1 cellular context compared by ENCODE assay signal in the genomic region with DNA sequence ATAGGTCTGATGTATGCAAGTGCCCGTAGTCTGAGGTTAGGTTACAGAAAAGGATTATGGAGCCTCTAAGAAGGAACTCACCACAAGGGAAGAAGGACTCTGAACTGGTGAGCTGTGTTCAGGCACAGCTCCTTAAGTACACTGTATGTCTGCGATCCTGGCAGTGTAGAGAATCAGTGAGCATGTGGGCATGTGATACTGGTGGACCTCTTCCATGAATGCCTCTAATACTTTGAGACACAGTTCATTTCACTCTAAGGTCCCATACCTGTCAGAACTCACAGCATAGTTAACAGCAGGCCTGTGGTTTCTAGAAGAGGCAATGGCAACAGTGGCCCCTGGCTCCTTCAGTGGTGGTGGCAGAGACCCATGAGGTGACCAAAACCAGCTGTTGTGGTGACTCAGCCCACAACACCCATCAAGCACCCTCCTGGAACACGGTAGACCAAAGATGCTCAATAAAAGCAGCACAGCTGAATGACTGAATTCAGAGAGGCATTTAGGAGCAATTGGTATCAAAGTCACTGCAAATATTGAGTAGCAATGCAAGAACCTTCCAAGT.
A peak's percentile ranks its signal among the peaks of the same experiment; 100 is the strongest.
TF ChIP-seq lines count a peak whose summit lies in the region.

No MANE protein-coding gene starts in this region.

TF ChIP-seq in GM12878, 131 proteins besides CTCF, POLR2A, EP300 and RAD21 (continued from another document):
- TF ChIP-seq, protein P1, sequence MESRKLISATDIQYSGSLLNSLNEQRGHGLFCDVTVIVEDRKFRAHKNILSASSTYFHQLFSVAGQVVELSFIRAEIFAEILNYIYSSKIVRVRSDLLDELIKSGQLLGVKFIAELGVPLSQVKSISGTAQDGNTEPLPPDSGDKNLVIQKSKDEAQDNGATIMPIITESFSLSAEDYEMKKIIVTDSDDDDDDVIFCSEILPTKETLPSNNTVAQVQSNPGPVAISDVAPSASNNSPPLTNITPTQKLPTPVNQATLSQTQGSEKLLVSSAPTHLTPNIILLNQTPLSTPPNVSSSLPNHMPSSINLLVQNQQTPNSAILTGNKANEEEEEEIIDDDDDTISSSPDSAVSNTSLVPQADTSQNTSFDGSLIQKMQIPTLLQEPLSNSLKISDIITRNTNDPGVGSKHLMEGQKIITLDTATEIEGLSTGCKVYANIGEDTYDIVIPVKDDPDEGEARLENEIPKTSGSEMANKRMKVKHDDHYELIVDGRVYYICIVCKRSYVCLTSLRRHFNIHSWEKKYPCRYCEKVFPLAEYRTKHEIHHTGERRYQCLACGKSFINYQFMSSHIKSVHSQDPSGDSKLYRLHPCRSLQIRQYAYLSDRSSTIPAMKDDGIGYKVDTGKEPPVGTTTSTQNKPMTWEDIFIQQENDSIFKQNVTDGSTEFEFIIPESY (IDR thresholded peaks at IDR 0.05) = no peak
- TF ChIP-seq, protein P2, sequence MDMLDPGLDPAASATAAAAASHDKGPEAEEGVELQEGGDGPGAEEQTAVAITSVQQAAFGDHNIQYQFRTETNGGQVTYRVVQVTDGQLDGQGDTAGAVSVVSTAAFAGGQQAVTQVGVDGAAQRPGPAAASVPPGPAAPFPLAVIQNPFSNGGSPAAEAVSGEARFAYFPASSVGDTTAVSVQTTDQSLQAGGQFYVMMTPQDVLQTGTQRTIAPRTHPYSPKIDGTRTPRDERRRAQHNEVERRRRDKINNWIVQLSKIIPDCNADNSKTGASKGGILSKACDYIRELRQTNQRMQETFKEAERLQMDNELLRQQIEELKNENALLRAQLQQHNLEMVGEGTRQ (IDR thresholded peaks at IDR 0.05; ENCODE audit: borderline replicate concordance, low read depth, low read length) = no peak
- TF ChIP-seq CHD4 (IDR thresholded peaks at IDR 0.05) (no peak), MTA2 (IDR thresholded peaks at IDR 0.05; ENCODE audit: low read depth) (no peak), CHD2 (IDR thresholded peaks at IDR 0.05; ENCODE audit: borderline replicate concordance, low read depth, low read length) (no peak), GABPA (IDR thresholded peaks at IDR 0.05; ENCODE audit: low read depth) (no peak), TAF1 (IDR thresholded peaks at IDR 0.05; ENCODE audit: borderline replicate concordance, low read depth, low read length) (no peak), FOXM1 (IDR thresholded peaks at IDR 0.05; ENCODE audit: low read depth, low read length) (no peak), FOS (IDR thresholded peaks at IDR 0.05; ENCODE audit: borderline replicate concordance, extremely low read depth, insufficient read length) (no peak), NR2C2 (IDR thresholded peaks at IDR 0.05; ENCODE audit: borderline replicate concordance, control insufficient read depth, insufficient read length, low read depth) (no peak), EZH2 (IDR thresholded peaks at IDR 0.05; ENCODE audit: borderline replicate concordance, control insufficient read depth, low read depth, low read length) (no peak), CBX5 (IDR thresholded peaks at IDR 0.05; ENCODE audit: low read depth) (no peak), SRF (IDR thresholded peaks at IDR 0.05; ENCODE audit: low read depth in 2 of 2, low read length in 2 of 2) (no peak), RFX5 (IDR thresholded peaks at IDR 0.05; ENCODE audit: low read depth, low read length) (no peak), NR2C1 (IDR thresholded peaks at IDR 0.05) (no peak), BACH1 (IDR thresholded peaks at IDR 0.05; ENCODE audit: borderline replicate concordance) (peak; percentile 59; the same call in 1 of the 2 replicates)
- TF ChIP-seq, protein P3, sequence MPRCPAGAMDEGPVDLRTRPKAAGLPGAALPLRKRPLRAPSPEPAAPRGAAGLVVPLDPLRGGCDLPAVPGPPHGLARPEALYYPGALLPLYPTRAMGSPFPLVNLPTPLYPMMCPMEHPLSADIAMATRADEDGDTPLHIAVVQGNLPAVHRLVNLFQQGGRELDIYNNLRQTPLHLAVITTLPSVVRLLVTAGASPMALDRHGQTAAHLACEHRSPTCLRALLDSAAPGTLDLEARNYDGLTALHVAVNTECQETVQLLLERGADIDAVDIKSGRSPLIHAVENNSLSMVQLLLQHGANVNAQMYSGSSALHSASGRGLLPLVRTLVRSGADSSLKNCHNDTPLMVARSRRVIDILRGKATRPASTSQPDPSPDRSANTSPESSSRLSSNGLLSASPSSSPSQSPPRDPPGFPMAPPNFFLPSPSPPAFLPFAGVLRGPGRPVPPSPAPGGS (IDR thresholded peaks at IDR 0.05; ENCODE audit: borderline replicate concordance, insufficient read depth, low read depth, low read length, poor library complexity, severe bottlenecking) = no peak
- TF ChIP-seq, protein P4, sequence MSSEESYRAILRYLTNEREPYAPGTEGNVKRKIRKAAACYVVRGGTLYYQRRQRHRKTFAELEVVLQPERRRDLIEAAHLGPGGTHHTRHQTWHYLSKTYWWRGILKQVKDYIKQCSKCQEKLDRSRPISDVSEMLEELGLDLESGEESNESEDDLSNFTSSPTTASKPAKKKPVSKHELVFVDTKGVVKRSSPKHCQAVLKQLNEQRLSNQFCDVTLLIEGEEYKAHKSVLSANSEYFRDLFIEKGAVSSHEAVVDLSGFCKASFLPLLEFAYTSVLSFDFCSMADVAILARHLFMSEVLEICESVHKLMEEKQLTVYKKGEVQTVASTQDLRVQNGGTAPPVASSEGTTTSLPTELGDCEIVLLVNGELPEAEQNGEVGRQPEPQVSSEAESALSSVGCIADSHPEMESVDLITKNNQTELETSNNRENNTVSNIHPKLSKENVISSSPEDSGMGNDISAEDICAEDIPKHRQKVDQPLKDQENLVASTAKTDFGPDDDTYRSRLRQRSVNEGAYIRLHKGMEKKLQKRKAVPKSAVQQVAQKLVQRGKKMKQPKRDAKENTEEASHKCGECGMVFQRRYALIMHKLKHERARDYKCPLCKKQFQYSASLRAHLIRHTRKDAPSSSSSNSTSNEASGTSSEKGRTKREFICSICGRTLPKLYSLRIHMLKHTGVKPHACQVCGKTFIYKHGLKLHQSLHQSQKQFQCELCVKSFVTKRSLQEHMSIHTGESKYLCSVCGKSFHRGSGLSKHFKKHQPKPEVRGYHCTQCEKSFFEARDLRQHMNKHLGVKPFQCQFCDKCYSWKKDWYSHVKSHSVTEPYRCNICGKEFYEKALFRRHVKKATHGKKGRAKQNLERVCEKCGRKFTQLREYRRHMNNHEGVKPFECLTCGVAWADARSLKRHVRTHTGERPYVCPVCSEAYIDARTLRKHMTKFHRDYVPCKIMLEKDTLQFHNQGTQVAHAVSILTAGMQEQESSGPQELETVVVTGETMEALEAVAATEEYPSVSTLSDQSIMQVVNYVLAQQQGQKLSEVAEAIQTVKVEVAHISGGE (CRISPR knock-in tag; IDR thresholded peaks at IDR 0.05) = no peak
- TF ChIP-seq, protein P5, sequence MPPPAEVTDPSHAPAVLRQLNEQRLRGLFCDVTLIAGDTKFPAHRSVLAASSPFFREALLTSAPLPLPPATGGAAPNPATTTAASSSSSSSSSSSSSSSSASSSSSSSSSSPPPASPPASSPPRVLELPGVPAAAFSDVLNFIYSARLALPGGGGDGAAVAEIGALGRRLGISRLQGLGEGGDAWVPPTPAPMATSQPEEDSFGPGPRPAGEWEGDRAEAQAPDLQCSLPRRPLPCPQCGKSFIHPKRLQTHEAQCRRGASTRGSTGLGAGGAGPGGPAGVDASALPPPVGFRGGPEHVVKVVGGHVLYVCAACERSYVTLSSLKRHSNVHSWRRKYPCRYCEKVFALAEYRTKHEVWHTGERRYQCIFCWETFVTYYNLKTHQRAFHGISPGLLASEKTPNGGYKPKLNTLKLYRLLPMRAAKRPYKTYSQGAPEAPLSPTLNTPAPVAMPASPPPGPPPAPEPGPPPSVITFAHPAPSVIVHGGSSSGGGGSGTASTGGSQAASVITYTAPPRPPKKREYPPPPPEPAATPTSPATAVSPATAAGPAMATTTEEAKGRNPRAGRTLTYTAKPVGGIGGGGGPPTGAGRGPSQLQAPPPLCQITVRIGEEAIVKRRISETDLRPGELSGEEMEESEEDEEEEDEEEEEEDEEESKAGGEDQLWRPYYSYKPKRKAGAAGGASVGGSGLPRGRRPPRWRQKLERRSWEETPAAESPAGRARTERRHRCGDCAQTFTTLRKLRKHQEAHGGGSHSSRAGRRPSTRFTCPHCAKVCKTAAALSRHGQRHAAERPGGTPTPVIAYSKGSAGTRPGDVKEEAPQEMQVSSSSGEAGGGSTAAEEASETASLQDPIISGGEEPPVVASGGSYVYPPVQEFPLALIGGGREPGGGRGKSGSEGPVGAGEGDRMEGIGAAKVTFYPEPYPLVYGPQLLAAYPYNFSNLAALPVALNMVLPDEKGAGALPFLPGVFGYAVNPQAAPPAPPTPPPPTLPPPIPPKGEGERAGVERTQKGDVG (CRISPR knock-in tag; IDR thresholded peaks at IDR 0.05) = no peak
